In genomic region chr19:8512991-8513686, GRCh38 we compare ENCODE assay signal across 8 cellular contexts. TPM values are rescaled to one million over a fixed set of nuclear protein-coding genes. Genes with fewer than 3 reads are reported as not detected.
DNase-seq lines count a peak whose midpoint lies in the region; ATAC-seq, FAIRE-seq and TF ChIP-seq lines count a peak whose summit lies in the region.

No MANE protein-coding gene starts in this region.

- H3K4me1 ChIP-seq in HEK293 (ENCODE audit: control insufficient read depth, insufficient read depth, low read length), result peaks cover 7% of the 10 kb centered on the region; the same call in 1 of the 2 replicates
- peaks cover 4% of the 10 kb centered on the region for H3K4me1 ChIP-seq in iPS DF 6.9 (ENCODE audit: control insufficient read depth, insufficient read depth, low read length)
- H3K4me1 ChIP-seq in small intestine (ENCODE audit: control insufficient read depth in 2 of 2, insufficient read depth in 1 of 2, low read depth in 1 of 2, low read length in 1 of 2), result peaks cover 0 to 2% of the 10 kb centered on the region in 2 donors

- CTCF ChIA-PET in HEK293 (lab: Yijun Ruan, JAX), result interaction anchor here (0.6 to 2.1 kb wide), 6 partner anchors 9 to 152 kb away, joined by 3 to 9 read pairs (median 4); no protein-coding TSS in a partner anchor
- CTCF ChIA-PET in activated CD8-positive, alpha-beta T cell treated with anti-CD3 and anti-CD28 coated beads for 36 hours (lab: Charles Lee), result interaction anchor here (0.9 to 10.2 kb wide), 8 partner anchors 8 to 129 kb away, joined by 3 to 117 read pairs (median 4); partner anchors contain the start of genes MARCHF2 and MYO1F

- H3K27me3 ChIP-seq in iPS DF 6.9 (ENCODE audit: control insufficient read depth, insufficient read depth, low read length) (no peaks in the 10 kb centered on the region), small intestine (ENCODE audit: control insufficient read depth in 2 of 2, insufficient read depth in 2 of 2, low read length in 2 of 2) (no peaks in the 10 kb centered on the region)

- H3K9me3 Mint-ChIP-seq in activated CD8-positive, alpha-beta T cell treated with anti-CD3 and anti-CD28 coated beads for 36 hours, result no peaks in the 10 kb centered on the region

- peak overlapping the region; percentile 88 for H3K4me3 Mint-ChIP-seq in activated CD8-positive, alpha-beta T cell treated with anti-CD3 and anti-CD28 coated beads for 36 hours

- peaks cover 36% of the 10 kb centered on the region for H3K4me1 Mint-ChIP-seq in activated CD8-positive, alpha-beta T cell treated with anti-CD3 and anti-CD28 coated beads for 36 hours (ENCODE audit: low read depth)

- no peak for FAIRE-seq in small intestine (lab: Jason Lieb, UNC)

- H3K27me3 Mint-ChIP-seq in activated CD8-positive, alpha-beta T cell treated with anti-CD3 and anti-CD28 coated beads for 36 hours, result no peaks in the 10 kb centered on the region

- WGBS in iPS DF 6.9 (ENCODE audit: insufficient coverage, insufficient read length), result no CpG with 5 or more reads among the region's 19 CpGs
- 61 to 65% (median 62%) methylated on average over 19 of the region's 19 CpGs for WGBS in small intestine, 3 donors

- intact Hi-C loops in activated CD8-positive, alpha-beta T cell treated with anti-CD3 and anti-CD28 coated beads for 36 hours (cut with micrococcal nuclease), result loop anchor here (5.0 kb wide), 1 partner anchor 64 kb away; the partner anchor contains the start of gene MYO1F

- peak overlapping the region; percentile 87 for H3K27ac ChIP-seq in HEK293 (ENCODE audit: extremely low read depth, low read depth, low read length)
- no peak overlapping the region for H3K27ac ChIP-seq in iPS DF 6.9 (ENCODE audit: low read length)
- peak overlapping the region; percentile 95 to 100 for H3K27ac ChIP-seq in small intestine (ENCODE audit: low read depth in 1 of 2, low read length in 1 of 2)

- POLR2A ChIA-PET in HEK293 (lab: Yijun Ruan, JAX), result interaction anchor here (0.6 to 3.1 kb wide), 30 partner anchors 7 to 645 kb away, joined by 3 to 82 read pairs (median 4); partner anchors contain the start of genes HNRNPM, MARCHF2, NDUFA7 and RAB11B
- POLR2A ChIA-PET in activated CD8-positive, alpha-beta T cell treated with anti-CD3 and anti-CD28 coated beads for 36 hours (lab: Charles Lee), result interaction anchor here (0.7 to 3.0 kb wide), 25 partner anchors 10 to 196 kb away, joined by 3 to 24 read pairs (median 4); partner anchors contain the start of genes HNRNPM, MARCHF2, MYO1F and PRAM1

- peaks cover 5% of the 10 kb centered on the region for H3K36me3 Mint-ChIP-seq in activated CD8-positive, alpha-beta T cell treated with anti-CD3 and anti-CD28 coated beads for 36 hours (ENCODE audit: low read depth)

- peak overlapping the region; percentile 99 for H3K27ac Mint-ChIP-seq in activated CD8-positive, alpha-beta T cell treated with anti-CD3 and anti-CD28 coated beads for 36 hours

- no peak for ATAC-seq in activated CD8-positive, alpha-beta T cell treated with anti-CD3 and anti-CD28 coated beads for 36 hours
- no peak for ATAC-seq in HG02973 (IDR thresholded peaks at IDR 0.05; ENCODE audit: unreplicated experiment)

- H3K4me3 ChIP-seq in HEK293 (ENCODE audit: low read depth, low read length), result peak overlapping the region; percentile 99
- H3K4me3 ChIP-seq in iPS DF 6.9 (ENCODE audit: low read length), result peak overlapping the region; percentile 6; the same call in 1 of the 2 replicates
- peak overlapping the region in 1 of 2 donors; percentile 76 for H3K4me3 ChIP-seq in small intestine (ENCODE audit: low read depth in 1 of 2, low read length in 2 of 2)

- TF ChIP-seq CTCF in HEK293 (tag by site-specific recombination; IDR thresholded peaks at IDR 0.05), result no peak
- no peak for TF ChIP-seq CTCF in activated CD8-positive, alpha-beta T cell treated with anti-CD3 and anti-CD28 coated beads for 36 hours (IDR thresholded peaks at IDR 0.05)

- H3K9me3 ChIP-seq in HEK293 (ENCODE audit: control insufficient read depth, insufficient read depth, low read depth, low read length), result no peaks in the 10 kb centered on the region
- no peaks in the 10 kb centered on the region for H3K9me3 ChIP-seq in iPS DF 6.9 (ENCODE audit: control insufficient read depth, insufficient read depth, low read length)
- H3K9me3 ChIP-seq in small intestine (ENCODE audit: control insufficient read depth, low read depth), result no peaks in the 10 kb centered on the region

- no peak for DNase-seq in activated CD8-positive, alpha-beta T cell treated with anti-CD3 and anti-CD28 coated beads for 36 hours
- DNase-seq in iPS DF 6.9 (ENCODE audit: low read depth, low spot score), result no peak
- no peak for DNase-seq in small intestine
- no peak for DNase-seq in DMS79 (lab: John Stamatoyannopoulos, UW)
- no peak for DNase-seq in RPMI8226
- no peak for DNase-seq in inferior parietal cortex (ENCODE audit: extremely low spot score)

- peaks cover 0 to 12% of the 10 kb centered on the region in 2 experiments; a peak in 1 of 3 replicates for H3K36me3 ChIP-seq in HEK293 (ENCODE audit: control insufficient read depth in 2 of 2, insufficient read depth in 1 of 2, low read length in 2 of 2)
- no peaks in the 10 kb centered on the region for H3K36me3 ChIP-seq in iPS DF 6.9 (ENCODE audit: control insufficient read depth, insufficient read depth, low read length)
- H3K36me3 ChIP-seq in small intestine (ENCODE audit: control insufficient read depth in 2 of 2, insufficient read depth in 2 of 2, low read length in 2 of 2), result peaks cover 0 to 3% of the 10 kb centered on the region in 2 donors

TF ChIP-seq in HEK293, 187 proteins besides CTCF, POLR2A, EP300 and RAD21:
- TF ChIP-seq ZNF791 (tag by site-specific recombination; IDR thresholded peaks at IDR 0.05) (no peak), KLF17 (tag by site-specific recombination; IDR thresholded peaks at IDR 0.05) (no peak), ZNF350 (tag by site-specific recombination; IDR thresholded peaks at IDR 0.05) (no peak), ZNF621 (tag by site-specific recombination; IDR thresholded peaks at IDR 0.05) (no peak), KLF7 (tag by site-specific recombination; IDR thresholded peaks at IDR 0.05; ENCODE audit: borderline replicate concordance) (no peak), ZNF335 (tag by site-specific recombination; conservative IDR thresholded peaks at IDR 0.05) (no peak; the same call in 1 of the 2 replicates)

RNA-seq across cellular contexts. Expression of gene ZNF414, which starts 0.8 kb away (rescaled TPM):
- total RNA-seq in activated CD8-positive, alpha-beta T cell treated with anti-CD3 and anti-CD28 coated beads for 36 hours, result 10 to 100 TPM; 21.6 to 24.0 TPM
- 10 to 100 TPM in 2 of 3 donors, 1 to 10 TPM in 1; 6.5 to 28.2 (median 12.7) TPM for polyA plus RNA-seq in small intestine

RNA-seq across cellular contexts. Expression of gene PRAM1, which starts 10.7 kb away (rescaled TPM):
- 1 to 10 TPM in 1 of 2 experiments, under 1 TPM in 1; 0.74 to 1.1 TPM for total RNA-seq in activated CD8-positive, alpha-beta T cell treated with anti-CD3 and anti-CD28 coated beads for 36 hours
- under 1 TPM; 0.45 to 0.81 (median 0.69) TPM for polyA plus RNA-seq in small intestine
